8 cellular contexts compared by ENCODE assay signal in the genomic region with DNA sequence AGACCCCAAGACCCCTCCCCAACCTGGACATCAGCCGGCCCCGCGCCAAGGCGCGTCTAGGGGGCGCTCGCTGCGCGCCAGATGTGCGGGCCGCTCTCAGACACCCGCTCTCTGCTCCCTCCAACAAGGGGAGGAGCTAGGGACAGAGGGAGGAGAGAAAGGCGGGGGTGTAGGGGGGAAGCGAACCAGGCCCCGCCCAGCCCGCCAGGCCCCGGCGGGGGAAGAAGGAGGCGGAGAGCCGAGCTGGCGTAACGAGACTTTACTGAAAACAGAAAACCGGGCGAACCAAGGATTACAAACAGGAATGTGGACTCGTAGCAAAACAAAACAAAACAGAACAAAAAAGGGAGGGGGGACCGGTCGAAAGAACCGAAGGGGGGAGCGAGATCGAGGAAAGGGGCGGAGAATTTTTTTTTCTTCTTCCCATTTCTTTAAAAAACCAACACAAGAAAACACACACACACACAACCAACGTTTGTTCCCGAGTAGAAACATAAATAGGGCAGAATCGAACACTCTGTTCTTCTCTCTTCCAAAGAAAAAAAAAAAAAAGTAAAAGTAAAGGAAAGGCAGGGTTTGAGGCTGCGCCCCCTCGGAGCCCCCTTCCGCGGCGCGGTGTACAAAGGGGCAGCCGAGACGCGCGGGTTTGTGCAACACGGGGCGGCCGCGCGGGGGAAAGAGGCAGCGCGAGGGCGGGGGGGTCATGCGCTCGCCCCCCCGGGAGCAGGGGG. TPM values are rescaled to one million over a fixed set of nuclear protein-coding genes. Genes with fewer than 3 reads are reported as not detected.
DNase-seq lines count a peak whose midpoint lies in the region; ATAC-seq and TF ChIP-seq lines count a peak whose summit lies in the region.

No MANE protein-coding gene starts in this region.

- TF ChIP-seq CTCF in GM12872 (IDR thresholded peaks at IDR 0.05; ENCODE audit: insufficient read depth, low read depth, low read length): peak; percentile 94
- TF ChIP-seq CTCF in endothelial cell (IDR thresholded peaks at IDR 0.05; ENCODE audit: unreplicated experiment): peak; percentile 65
- peak; percentile 80 for TF ChIP-seq CTCF in mesothelial cell of epicardium (IDR thresholded peaks at IDR 0.05; ENCODE audit: unreplicated experiment)

- peaks cover 23% of the 10 kb centered on the region for H3K4me1 ChIP-seq in NT2/D1 (ENCODE audit: insufficient read depth, insufficient read length)

- H3K9me3 Mint-ChIP-seq in endothelial cell (ENCODE audit: unreplicated experiment) (no peaks in the 10 kb centered on the region), mesothelial cell of epicardium (no peaks in the 10 kb centered on the region)

- H3K9me3 ChIP-seq in NT2/D1 (ENCODE audit: insufficient read depth, low read length): no peaks in the 10 kb centered on the region

- peak; percentile 85 for DNase-seq in HuH-7 (ENCODE audit: low spot score)
- DNase-seq in NT2/D1 (ENCODE audit: low read depth, low spot score): peak; percentile 95
- DNase-seq in activated CD8-positive, alpha-beta memory T cell treated with anti-CD3 and anti-CD28 coated beads, Interleukin-2, amount 50 U/mL, for 48 hours: peak; percentile 92
- peak; percentile 86 for DNase-seq in endothelial cell (ENCODE audit: low spot score)
- DNase-seq in mesothelial cell of epicardium (ENCODE audit: low spot score in 2 of 2, unreplicated experiment in 2 of 2): peak; percentile 89 to 92
- peak; percentile 79 for DNase-seq in stimulated activated CD8-positive, alpha-beta memory T cell treated with anti-CD3 and anti-CD28 coated beads, Interleukin-15, amount 100 ng/mL, for 1 hour (ENCODE audit: low read depth)

- peak overlapping the region; percentile 98 for H3K27ac Mint-ChIP-seq in endothelial cell (ENCODE audit: unreplicated experiment)
- H3K27ac Mint-ChIP-seq in mesothelial cell of epicardium: peak overlapping the region; percentile 100

- peaks cover 34% of the 10 kb centered on the region for H3K36me3 ChIP-seq in NT2/D1 (ENCODE audit: insufficient read depth, insufficient read length, low read length)

- H3K4me3 ChIP-seq in NT2/D1 (ENCODE audit: insufficient read length, low read depth): peak overlapping the region; percentile 100

- H3K27me3 Mint-ChIP-seq in endothelial cell (ENCODE audit: unreplicated experiment) (peaks cover 48% of the 10 kb centered on the region), mesothelial cell of epicardium (ENCODE audit: low read depth) (no peaks in the 10 kb centered on the region)

- peaks cover 21% of the 10 kb centered on the region for H3K4me1 Mint-ChIP-seq in endothelial cell (ENCODE audit: unreplicated experiment)
- H3K4me1 Mint-ChIP-seq in mesothelial cell of epicardium: peaks cover 25% of the 10 kb centered on the region

- H3K4me3 Mint-ChIP-seq in endothelial cell (ENCODE audit: unreplicated experiment) (peak overlapping the region; percentile 98), mesothelial cell of epicardium (peak overlapping the region; percentile 91)

- no peaks in the 10 kb centered on the region for H3K27me3 ChIP-seq in NT2/D1 (ENCODE audit: insufficient read depth, insufficient read length)

- ATAC-seq in GM18867 (IDR thresholded peaks at IDR 0.05; ENCODE audit: unreplicated experiment): no peak

- H3K36me3 Mint-ChIP-seq in endothelial cell (ENCODE audit: low read depth, unreplicated experiment) (peaks cover 14% of the 10 kb centered on the region), mesothelial cell of epicardium (peaks cover 8% of the 10 kb centered on the region)

- peak overlapping the region; percentile 99 for H3K9ac ChIP-seq in NT2/D1 (ENCODE audit: insufficient read length, low read depth)

RNA-seq across cellular contexts. Expression of a gene that starts 1.7 kb away (rescaled TPM):
- total RNA-seq in endothelial cell (ENCODE audit: unreplicated experiment): 129 TPM
- 274 to 284 TPM (median 276 TPM) in 3 replicates for total RNA-seq in mesothelial cell of epicardium

RNA-seq across cellular contexts. Expression of a gene that starts 5.4 kb away (rescaled TPM):
- total RNA-seq in endothelial cell (ENCODE audit: unreplicated experiment): 1.2 TPM
- total RNA-seq in mesothelial cell of epicardium: 14.8 to 17.1 TPM (median 16.8 TPM) in 3 replicates

RNA-seq across cellular contexts. Expression of a gene that starts 43.2 kb away (rescaled TPM):
- total RNA-seq in endothelial cell (ENCODE audit: unreplicated experiment) (166 TPM), mesothelial cell of epicardium (112 to 119 TPM (median 114 TPM) in 3 replicates)

RNA-seq across cellular contexts. Expression of a gene that starts 53.4 kb away (rescaled TPM):
- 0.85 TPM for total RNA-seq in endothelial cell (ENCODE audit: unreplicated experiment)
- total RNA-seq in mesothelial cell of epicardium: 0.70 to 1.4 TPM (median 0.93 TPM) in 3 replicates
